Comparison of ENCODE assay signal across 9 cellular contexts in the genomic region with DNA sequence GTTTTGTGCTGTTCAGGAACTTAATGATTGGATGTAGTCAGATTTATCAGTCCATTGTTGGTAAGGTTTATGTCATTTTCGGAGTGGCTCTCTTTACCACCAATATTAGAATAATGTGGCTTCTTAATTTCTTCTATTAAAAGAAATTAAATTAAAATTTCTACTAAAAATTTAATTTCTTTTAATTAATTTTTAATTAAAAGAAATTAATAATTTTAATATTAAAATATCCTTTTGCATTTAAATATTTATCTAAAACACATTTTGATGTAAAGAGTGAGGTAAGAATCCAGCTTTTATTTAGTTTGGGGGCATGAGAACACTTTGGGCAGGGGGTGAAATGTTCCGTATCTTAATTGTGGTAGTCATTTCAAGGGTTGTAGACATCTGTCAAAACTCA. TPM values are rescaled to one million over a fixed set of nuclear protein-coding genes. Genes with fewer than 3 reads are reported as not detected.
"Had no signal": no experiment of that assay in that cellular context is flagged by ENCODE, and none has a peak within 500 bp of the region (broad histone marks: within the 10 kb centered on the region; RNA-seq: fewer than 3 reads in every experiment).

No MANE protein-coding gene starts in this region.

- H3K27ac Mint-ChIP-seq: HFFc6 had no signal

- H3K4me1 ChIP-seq: HAP-1 had no signal

- ATAC-seq: K562 had no signal

- DNase-seq: GM23248, GOT3, H7, HFFc6, IMR-90 had no signal

- H3K4me3 ChIP-seq: GM23248, HAP-1, K562 had no signal

- H3K4me3 Mint-ChIP-seq: HFFc6 had no signal

- H3K9me3 Mint-ChIP-seq: HFFc6 had no signal

- H3K9me3 ChIP-seq: HAP-1 had no signal

- H3K27ac ChIP-seq: GM23248 had no signal

- FAIRE-seq: HTR-8/SVneo, K562 had no signal

- H3K36me3 ChIP-seq: HAP-1 had no signal

RNA-seq across cellular contexts. Expression of gene CCDC110, which starts 30.1 kb away (rescaled TPM):
- total RNA-seq: HFFc6, HT-29 had no signal

RNA-seq across cellular contexts. Expression of gene LRP2BP, which starts 45.8 kb away (rescaled TPM):
- total RNA-seq: GM23248 had no signal
